Comparison of ENCODE assay signal across 27 cellular contexts in the genomic region with DNA sequence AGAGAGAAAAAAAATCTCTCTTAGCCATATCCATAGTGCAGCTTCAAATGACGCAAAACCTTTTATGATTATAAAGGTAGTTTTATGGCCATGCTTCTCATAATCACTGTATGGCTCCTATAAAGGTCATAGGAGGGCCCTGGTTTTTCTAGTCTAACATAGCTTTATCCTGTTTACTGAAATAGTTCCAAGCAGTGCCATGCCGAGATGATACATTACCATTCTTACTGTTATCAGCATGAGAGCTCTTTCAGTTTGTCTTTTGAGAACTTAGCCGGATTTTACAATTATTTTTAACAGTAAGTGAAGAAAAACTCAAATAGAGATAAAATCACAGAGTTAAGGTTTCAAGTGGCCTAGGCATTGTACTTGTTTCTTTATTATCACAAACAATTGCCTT. TPM values are rescaled to one million over a fixed set of nuclear protein-coding genes. Genes with fewer than 3 reads are reported as not detected.
"Had no signal": no experiment of that assay in that cellular context is flagged by ENCODE, and none has a peak within 500 bp of the region (broad histone marks: within the 10 kb centered on the region; RNA-seq: fewer than 3 reads in every experiment).

No MANE protein-coding gene starts in this region.

- H3K4me1 Mint-ChIP-seq: activated CD4-positive, alpha-beta T cell treated with anti-CD3 and anti-CD28 coated beads, Interleukin-2, amount 10 ng/mL, durations not matched to agents 24 days and 14 days; neural progenitor cell had no signal

- H3K4me2 ChIP-seq: neural progenitor cell had no signal

- H3K27ac Mint-ChIP-seq: activated CD4-positive, alpha-beta T cell treated with anti-CD3 and anti-CD28 coated beads, Interleukin-2, amount 10 ng/mL, durations not matched to agents 24 days and 14 days; activated CD8-positive, alpha-beta T cell treated with anti-CD3 and anti-CD28 coated beads for 36 hours; activated naive CD4-positive, alpha-beta T cell treated with anti-CD3 and anti-CD28 coated beads for 36 hours; brain; endodermal cell; neural progenitor cell; stimulated activated naive CD8-positive, alpha-beta T cell treated with anti-CD3 and anti-CD28 coated beads, Interleukin-15, Interleukin-2, amounts not matched to agents 100 ng/mL and 50 ng/mL, for 24 hours; T-helper 2 cell treated with Interferon-gamma antibody and Interleukin-4, amounts not matched to agents 5 μg/mL and 100 μg/mL, for 36 hours had no signal

- H3K4me1 ChIP-seq: gastrocnemius medialis, left ventricle myocardium inferior, neural progenitor cell, psoas muscle, tibial nerve had no signal

- H3K9me3 Mint-ChIP-seq: activated CD4-positive, alpha-beta T cell treated with anti-CD3 and anti-CD28 coated beads, Interleukin-2, amount 10 ng/mL, durations not matched to agents 24 days and 14 days; activated CD8-positive, alpha-beta T cell treated with anti-CD3 and anti-CD28 coated beads for 36 hours; brain; endodermal cell; neural progenitor cell; stimulated activated naive CD8-positive, alpha-beta T cell treated with anti-CD3 and anti-CD28 coated beads, Interleukin-15, Interleukin-2, amounts not matched to agents 100 ng/mL and 50 ng/mL, for 24 hours; T-helper 2 cell treated with Interferon-gamma antibody and Interleukin-4, amounts not matched to agents 5 μg/mL and 100 μg/mL, for 36 hours had no signal

- H3K27ac ChIP-seq: dorsolateral prefrontal cortex, gastrocnemius medialis, left ventricle myocardium inferior, neural progenitor cell, ovary, psoas muscle, skin epidermis, tibial nerve had no signal

- H3K36me3 Mint-ChIP-seq: brain, neural progenitor cell had no signal

- H3K4me3 ChIP-seq: gastrocnemius medialis, left ventricle myocardium inferior, neural progenitor cell, ovary, psoas muscle, skin epidermis, tibial nerve had no signal

- H3K9me3 ChIP-seq: gastrocnemius medialis, left ventricle myocardium inferior, ovary, psoas muscle, tibial nerve had no signal

- H3K9ac ChIP-seq: neural progenitor cell had no signal

- H3K27me3 Mint-ChIP-seq: activated CD4-positive, alpha-beta T cell treated with anti-CD3 and anti-CD28 coated beads, Interleukin-2, amount 10 ng/mL, durations not matched to agents 24 days and 14 days; activated CD8-positive, alpha-beta T cell treated with anti-CD3 and anti-CD28 coated beads for 36 hours; stimulated activated naive CD8-positive, alpha-beta T cell treated with anti-CD3 and anti-CD28 coated beads, Interleukin-15, Interleukin-2, amounts not matched to agents 100 ng/mL and 50 ng/mL, for 24 hours had no signal

- H3K27me3 ChIP-seq: dorsolateral prefrontal cortex, gastrocnemius medialis, neural progenitor cell, ovary, tibial nerve had no signal

- FAIRE-seq: colon, urothelium cell line had no signal

- DNase-seq: activated CD4-positive, alpha-beta T cell treated with anti-CD3 and anti-CD28 coated beads, Interleukin-2, amount 10 ng/mL, durations not matched to agents 24 days and 14 days; activated CD4-positive, CD25-positive, alpha-beta regulatory T cell; activated CD8-positive, alpha-beta T cell treated with anti-CD3 and anti-CD28 coated beads for 36 hours; activated naive CD4-positive, alpha-beta T cell treated with anti-CD3 and anti-CD28 coated beads for 36 hours; activated T-cell treated with anti-CD3 and anti-CD28 coated beads, Interleukin-2, amount 50 U/mL, for 4 hours; anterior cingulate cortex; caudate nucleus; dorsolateral prefrontal cortex; endodermal cell; gastrocnemius medialis; head of caudate nucleus; left ventricle myocardium inferior; mammary epithelial cell; ovary; psoas muscle; right cardiac atrium; stimulated activated CD4-positive, alpha-beta T cell treated with anti-CD3 and anti-CD28 coated beads, Interleukin-15, amount 100 ng/mL, for 24 hours; stimulated activated CD4-positive, alpha-beta T cell treated with anti-CD3 and anti-CD28 coated beads, Interleukin-2, amount 100 ng/mL, for 48 hours had no signal

- H3K36me3 ChIP-seq: gastrocnemius medialis, left ventricle myocardium inferior, neural progenitor cell, ovary, tibial nerve had no signal

- H2AFZ ChIP-seq: neural progenitor cell had no signal

- H3K4me3 Mint-ChIP-seq: activated CD4-positive, alpha-beta T cell treated with anti-CD3 and anti-CD28 coated beads, Interleukin-2, amount 10 ng/mL, durations not matched to agents 24 days and 14 days; activated CD8-positive, alpha-beta T cell treated with anti-CD3 and anti-CD28 coated beads for 36 hours; activated naive CD4-positive, alpha-beta T cell treated with anti-CD3 and anti-CD28 coated beads for 36 hours; activated T-cell treated with anti-CD3 and anti-CD28 coated beads, Interleukin-2, amount 50 U/mL, for 4 hours; brain; endodermal cell; neural progenitor cell; stimulated activated naive CD8-positive, alpha-beta T cell treated with anti-CD3 and anti-CD28 coated beads, Interleukin-15, Interleukin-2, amounts not matched to agents 100 ng/mL and 50 ng/mL, for 24 hours; T-helper 2 cell treated with Interferon-gamma antibody and Interleukin-4, amounts not matched to agents 5 μg/mL and 100 μg/mL, for 36 hours had no signal

- ATAC-seq: activated CD8-positive, alpha-beta T cell treated with anti-CD3 and anti-CD28 coated beads for 36 hours; activated T-cell treated with anti-CD3 and anti-CD28 coated beads, Interleukin-2, amount 50 U/mL, for 4 hours; gastrocnemius medialis; psoas muscle; right cardiac atrium had no signal

RNA-seq across cellular contexts. Expression of gene KCND2, which starts 35.2 kb away (rescaled TPM):
- total RNA-seq: activated CD4-positive, alpha-beta T cell treated with anti-CD3 and anti-CD28 coated beads, Interleukin-2, amount 10 ng/mL, durations not matched to agents 24 days and 14 days; activated CD8-positive, alpha-beta T cell treated with anti-CD3 and anti-CD28 coated beads for 36 hours; activated naive CD4-positive, alpha-beta T cell treated with anti-CD3 and anti-CD28 coated beads for 36 hours; activated T-cell treated with anti-CD3 and anti-CD28 coated beads, Interleukin-2, amount 50 U/mL, for 4 hours; left ventricle myocardium inferior; mononuclear cell had no signal
- polyA plus RNA-seq: mammary epithelial cell had no signal
